In genomic region chr10:6275022-6275997, GRCh38 we compare ENCODE assay signal across 8 cellular contexts.
A peak's percentile ranks its signal among the peaks of the same experiment; 100 is the strongest.
DNase-seq lines count a peak whose midpoint lies in the region; ATAC-seq, FAIRE-seq and TF ChIP-seq lines count a peak whose summit lies in the region.

No MANE protein-coding gene starts in this region.

- DNase-seq in GM12865 (ENCODE audit: low read depth) = peak; percentile 92
- peak; percentile 100 for DNase-seq in RCC 7860 (ENCODE audit: low spot score)
- DNase-seq in activated effector memory CD4-positive, alpha-beta T cell treated with anti-CD3 and anti-CD28 coated beads, Interleukin-2, amount 50 U/mL, for 16 hours = peak; percentile 95
- DNase-seq in fibroblast of the aortic adventitia (ENCODE audit: low read depth) = peak; percentile 97
- DNase-seq in nucleus accumbens (lab: John Stamatoyannopoulos, UW) = peak in 51 of 56 donors; percentile 10 to 92 (median 55)
- peak; percentile 98 for DNase-seq in stromal cell of bone marrow (ENCODE audit: low read depth)
- no peak for DNase-seq in COR-L47 (lab: John Stamatoyannopoulos, UW)

- ATAC-seq in HG02798 (IDR thresholded peaks at IDR 0.05; ENCODE audit: poor library complexity, unreplicated experiment) = peak; percentile 84

- H3K4me3 ChIP-seq in GM12865 (ENCODE audit: low read depth, low read length) (peak overlapping the region; percentile 61), fibroblast of the aortic adventitia (ENCODE audit: low read depth, low read length) (peak overlapping the region; percentile 51)

- TF ChIP-seq CTCF in GM12865 (IDR thresholded peaks at IDR 0.05; ENCODE audit: insufficient read depth, low read depth, low read length, missing control alignments) = no peak
- peak; percentile 27 for TF ChIP-seq CTCF in fibroblast of the aortic adventitia (IDR thresholded peaks at IDR 0.05; ENCODE audit: insufficient read depth, low read length)

- peak; percentile 94 for FAIRE-seq in RCC 7860 (lab: Jason Lieb, UNC)
